ENCODE assay signal across 1 cellular context in the genomic region with DNA sequence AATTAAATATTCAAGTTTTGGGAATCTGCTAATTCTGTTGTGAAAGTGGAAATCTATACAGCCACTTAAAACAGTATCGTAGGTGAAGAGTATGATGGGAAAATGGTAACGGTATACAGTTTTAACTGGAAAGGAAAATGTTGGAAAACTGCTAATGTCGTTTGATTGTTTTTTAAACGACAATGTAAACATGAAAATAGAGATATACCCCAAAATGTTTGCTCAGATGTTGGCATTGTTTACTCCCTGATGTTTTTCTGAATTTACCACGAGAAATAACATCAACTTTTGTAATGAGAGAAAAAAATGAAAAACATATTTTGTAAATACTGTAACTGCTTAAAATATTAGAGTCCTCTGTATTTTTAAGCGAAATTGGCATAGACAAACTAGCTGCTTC.
TF ChIP-seq lines count a peak whose summit lies in the region.

No MANE protein-coding gene starts in this region.

TF ChIP-seq in A549, 52 proteins besides CTCF, POLR2A, EP300 and RAD21 (continued from another document):
- TF ChIP-seq CBX2 (IDR thresholded peaks at IDR 0.05; ENCODE audit: borderline replicate concordance, low read depth) = no peak
- no peak for TF ChIP-seq EHMT2 (IDR thresholded peaks at IDR 0.05; ENCODE audit: low read depth)
- no peak for TF ChIP-seq BHLHE40 (IDR thresholded peaks at IDR 0.05; ENCODE audit: low read depth, low read length)
- no peak for TF ChIP-seq RNF2 (IDR thresholded peaks at IDR 0.05; ENCODE audit: borderline replicate concordance, low read depth)
- TF ChIP-seq CBX8 (IDR thresholded peaks at IDR 0.05) = no peak
- TF ChIP-seq, protein P1, sequence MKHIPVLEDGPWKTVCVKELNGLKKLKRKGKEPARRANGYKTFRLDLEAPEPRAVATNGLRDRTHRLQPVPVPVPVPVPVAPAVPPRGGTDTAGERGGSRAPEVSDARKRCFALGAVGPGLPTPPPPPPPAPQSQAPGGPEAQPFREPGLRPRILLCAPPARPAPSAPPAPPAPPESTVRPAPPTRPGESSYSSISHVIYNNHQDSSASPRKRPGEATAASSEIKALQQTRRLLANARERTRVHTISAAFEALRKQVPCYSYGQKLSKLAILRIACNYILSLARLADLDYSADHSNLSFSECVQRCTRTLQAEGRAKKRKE (CRISPR knock-in tag; IDR thresholded peaks at IDR 0.05; ENCODE audit: low read depth) = no peak
- TF ChIP-seq, protein P2, sequence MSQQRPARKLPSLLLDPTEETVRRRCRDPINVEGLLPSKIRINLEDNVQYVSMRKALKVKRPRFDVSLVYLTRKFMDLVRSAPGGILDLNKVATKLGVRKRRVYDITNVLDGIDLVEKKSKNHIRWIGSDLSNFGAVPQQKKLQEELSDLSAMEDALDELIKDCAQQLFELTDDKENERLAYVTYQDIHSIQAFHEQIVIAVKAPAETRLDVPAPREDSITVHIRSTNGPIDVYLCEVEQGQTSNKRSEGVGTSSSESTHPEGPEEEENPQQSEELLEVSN (IDR thresholded peaks at IDR 0.05; ENCODE audit: borderline replicate concordance, low read depth) = no peak
- no peak for TF ChIP-seq ZSCAN20 (CRISPR knock-in tag; IDR thresholded peaks at IDR 0.05)
- TF ChIP-seq NFE2L2 (conservative IDR thresholded peaks at IDR 0.05; ENCODE audit: low read length) = no peak
- no peak for TF ChIP-seq RFX5 (IDR thresholded peaks at IDR 0.05)
- TF ChIP-seq HOXB13 (CRISPR knock-in tag; IDR thresholded peaks at IDR 0.05; ENCODE audit: low read depth) = no peak
- TF ChIP-seq CHD4 (IDR thresholded peaks at IDR 0.05; ENCODE audit: borderline replicate concordance) = no peak
